Comparison of ENCODE assay signal across 1 cellular context in genomic region chr22:23774114-23774921, GRCh38.
TF ChIP-seq lines count a peak whose summit lies in the region.

No MANE protein-coding gene starts in this region.

TF ChIP-seq in HepG2, 621 proteins besides CTCF, POLR2A, EP300 and RAD21 (continues in another document):
- TF ChIP-seq ERF (CRISPR knock-in tag; IDR thresholded peaks at IDR 0.05) (peak; percentile 68; the same call in 1 of the 2 replicates), ZBTB46 (CRISPR knock-in tag; IDR thresholded peaks at IDR 0.05; ENCODE audit: borderline replicate concordance) (peak; percentile 75), RNF2 (conservative IDR thresholded peaks at IDR 0.05; ENCODE audit: low read depth) (no peak), TEF (CRISPR knock-in tag; IDR thresholded peaks at IDR 0.05) (no peak), CREM (IDR thresholded peaks at IDR 0.05) (peak; percentile 82), CREM (CRISPR knock-in tag; IDR thresholded peaks at IDR 0.05) (no peak), ZNF3 (CRISPR knock-in tag; IDR thresholded peaks at IDR 0.05) (no peak), ZNF558 (CRISPR knock-in tag; IDR thresholded peaks at IDR 0.05; ENCODE audit: borderline replicate concordance) (0 out of 2 replicates have a peak, but pooled peaks have one; percentile 19), HNF4G (IDR thresholded peaks at IDR 0.05; ENCODE audit: borderline replicate concordance, low read depth, low read length) (peak; percentile 73), HNF4G (CRISPR knock-in tag; IDR thresholded peaks at IDR 0.05; ENCODE audit: borderline replicate concordance, low read depth) (peak; percentile 44; the same call in 1 of the 2 replicates), ZNF292 (CRISPR knock-in tag; IDR thresholded peaks at IDR 0.05; ENCODE audit: borderline replicate concordance, low read depth) (peak; percentile 83; the same call in 1 of the 2 replicates), ZNF281 (CRISPR knock-in tag; IDR thresholded peaks at IDR 0.05; ENCODE audit: borderline replicate concordance) (peak; percentile 56; the same call in 1 of the 2 replicates), TARDBP (CRISPR knock-in tag; IDR thresholded peaks at IDR 0.05) (peak; percentile 94), BCL6 (CRISPR knock-in tag; IDR thresholded peaks at IDR 0.05) (peak; percentile 93), RARG (CRISPR knock-in tag; IDR thresholded peaks at IDR 0.05; ENCODE audit: low read depth) (no peak), CBX2 (IDR thresholded peaks at IDR 0.05; ENCODE audit: low read depth, low read length) (no peak), CBX2 (CRISPR knock-in tag; IDR thresholded peaks at IDR 0.05; ENCODE audit: low read depth) (no peak), IRF2 (CRISPR knock-in tag; IDR thresholded peaks at IDR 0.05) (peak; percentile 58; the same call in 1 of the 2 replicates), ARID5B (CRISPR knock-in tag; IDR thresholded peaks at IDR 0.05) (peak; percentile 88), KDM1A (CRISPR knock-in tag; IDR thresholded peaks at IDR 0.05) (0 out of 2 replicates have a peak, but pooled peaks have one; percentile 39), SSRP1 (CRISPR knock-in tag; IDR thresholded peaks at IDR 0.05) (peak; percentile 34; the same call in 1 of the 2 replicates), ZNF768 (CRISPR knock-in tag; IDR thresholded peaks at IDR 0.05) (peak; percentile 95), CEBPG (CRISPR knock-in tag; IDR thresholded peaks at IDR 0.05) (peak; percentile 76), AKNA (CRISPR knock-in tag; IDR thresholded peaks at IDR 0.05; ENCODE audit: borderline replicate concordance) (no peak), ZNF703 (CRISPR knock-in tag; IDR thresholded peaks at IDR 0.05; ENCODE audit: borderline replicate concordance) (no peak), NR2F6 (IDR thresholded peaks at IDR 0.05) (peak; percentile 91), NR2F6 (CRISPR knock-in tag; IDR thresholded peaks at IDR 0.05) (peak; percentile 89), ETV6 (CRISPR knock-in tag; conservative IDR thresholded peaks at IDR 0.05) (no peak), NCOA5 (CRISPR knock-in tag; IDR thresholded peaks at IDR 0.05) (no peak), HHEX (CRISPR knock-in tag; IDR thresholded peaks at IDR 0.05) (peak; percentile 72; the same call in 1 of the 2 replicates), MIXL1 (CRISPR knock-in tag; IDR thresholded peaks at IDR 0.05) (no peak), PRDM10 (CRISPR knock-in tag; IDR thresholded peaks at IDR 0.05; ENCODE audit: low read depth) (peak; percentile 15), NFKBIZ (CRISPR knock-in tag; IDR thresholded peaks at IDR 0.05) (0 out of 2 replicates have a peak, but pooled peaks have one; percentile 58), FOXP1 (IDR thresholded peaks at IDR 0.05) (peak; percentile 40; the same call in 1 of the 2 replicates), FOXP1 (CRISPR knock-in tag; IDR thresholded peaks at IDR 0.05) (peak; percentile 93), ZNF264 (CRISPR knock-in tag; IDR thresholded peaks at IDR 0.05) (peak; percentile 35; the same call in 1 of the 2 replicates), PBX3 (CRISPR knock-in tag; IDR thresholded peaks at IDR 0.05; ENCODE audit: borderline replicate concordance) (no peak), KAT7 (CRISPR knock-in tag; IDR thresholded peaks at IDR 0.05; ENCODE audit: borderline replicate concordance) (peak; percentile 63; the same call in 1 of the 2 replicates), TAF1 (CRISPR knock-in tag; IDR thresholded peaks at IDR 0.05) (no peak), ZNF841 (CRISPR knock-in tag; IDR thresholded peaks at IDR 0.05; ENCODE audit: borderline replicate concordance) (no peak), SIX1 (CRISPR knock-in tag; IDR thresholded peaks at IDR 0.05; ENCODE audit: borderline replicate concordance) (no peak; the same call in 1 of the 2 replicates), SOX5 (CRISPR knock-in tag; IDR thresholded peaks at IDR 0.05; ENCODE audit: borderline replicate concordance) (peak; percentile 78), ZNF737 (CRISPR knock-in tag; IDR thresholded peaks at IDR 0.05; ENCODE audit: borderline replicate concordance) (no peak), PTBP1 (IDR thresholded peaks at IDR 0.05; ENCODE audit: low read depth, low read length, poor library complexity, severe bottlenecking) (no peak), ZNF773 (CRISPR knock-in tag; IDR thresholded peaks at IDR 0.05; ENCODE audit: borderline replicate concordance) (no peak), THAP11 (CRISPR knock-in tag; IDR thresholded peaks at IDR 0.05) (peak; percentile 71)
